9 cellular contexts compared by ENCODE assay signal in genomic region chrX:13489451-13489850, GRCh38.
A peak's percentile ranks its signal among the peaks of the same experiment; 100 is the strongest.
DNase-seq lines count a peak whose midpoint lies in the region; ATAC-seq, FAIRE-seq and TF ChIP-seq lines count a peak whose summit lies in the region.
"Had no signal": no experiment of that assay in that cellular context is flagged by ENCODE, and none has a peak within 500 bp of the region (broad histone marks: within the 10 kb centered on the region; RNA-seq: fewer than 3 reads in every experiment).

No MANE protein-coding gene starts in this region.

- 0% methylated on average over 5 of the region's 5 CpGs for WGBS in K562 (ENCODE audit: insufficient coverage, low coverage, missing lambda C conversion rate)
- 60 to 66% methylated on average over 5 of the region's 5 CpGs for WGBS in heart right ventricle, 2 donors

- in situ Hi-C loops in K562 (cut with MboI) = loop anchor here (25.0 kb wide), 1 partner anchor 677 kb away; no protein-coding TSS in a partner anchor

- H3K4me3 ChIP-seq in K562 (no peak overlapping the region), heart right ventricle (no peak overlapping the region), skeletal muscle satellite cell (ENCODE audit: low read length) (no peak overlapping the region)

- no TSS peak for BruUV-seq in K562 (replicated peaks; lab: Mats Ljungman, UMichigan)

- ATAC-seq in K562 (no peak), heart right ventricle (peak in 2 of 8 donors; percentile 24 to 30), HG03175 (IDR thresholded peaks at IDR 0.05; ENCODE audit: unreplicated experiment) (no peak), HG03097 (IDR thresholded peaks at IDR 0.05; ENCODE audit: low FRiP score, unreplicated experiment) (no peak)
- no peak for ATAC-seq in stimulated activated effector memory CD8-positive, alpha-beta T cell treated with anti-CD3 and anti-CD28 coated beads, Interleukin-12 subunit alpha, Interleukin-12 subunit beta, amount 100 ng/mL, for 72 hours

- no peaks in the 10 kb centered on the region; a peak in 2 of 5 replicates for H3K27me3 ChIP-seq in K562 (ENCODE audit: control insufficient read depth in 2 of 2, insufficient read depth in 2 of 2, low read length in 2 of 2)
- peaks cover 0 to 45% (median 0%) of the 10 kb centered on the region in 7 donors for H3K27me3 ChIP-seq in heart right ventricle
- H3K27me3 ChIP-seq in skeletal muscle satellite cell (ENCODE audit: control insufficient read depth, insufficient read depth, low read length) = no peaks in the 10 kb centered on the region

- CTCF ChIA-PET in K562 (lab: Yijun Ruan, JAX; ENCODE audit: low intra/inter-chr PET ratio) = interaction anchor here (0.6 kb wide), 1 partner anchor 13 kb away, joined by 3 read pairs; no protein-coding TSS in a partner anchor

- H2AFZ ChIP-seq in K562 (ENCODE audit: low read depth, low read length) = no peak overlapping the region

- TF ChIP-seq EP300 in K562 (IDR thresholded peaks at IDR 0.05; ENCODE audit: low read length) = no peak

- H3K79me2 ChIP-seq in K562 (ENCODE audit: control insufficient read depth, insufficient read depth, low read length) = no peaks in the 10 kb centered on the region

- POLR2A ChIA-PET in K562 (lab: Yijun Ruan, JAX) = interaction anchor here (0.8 kb wide), 2 partner anchors 92 to 339 kb away, joined by 3 read pairs; no protein-coding TSS in a partner anchor

- no peaks in the 10 kb centered on the region for H3K9me3 Mint-ChIP-seq in stimulated activated effector memory CD8-positive, alpha-beta T cell treated with anti-CD3 and anti-CD28 coated beads, Interleukin-12 subunit alpha, Interleukin-12 subunit beta, amount 100 ng/mL, for 72 hours

- intact Hi-C loops in K562 (cut with micrococcal nuclease) (loop anchor here (5.0 to 10.0 kb wide), 5 partner anchors 135 to 665 kb away; no protein-coding TSS in a partner anchor), heart right ventricle (cut with DNase I) (loop anchor here in 8 of 10 donors (2.0 to 10.0 kb wide), 8 partner anchors 135 to 675 kb away; partner anchors contain the start of gene TMSB4X (in 1 of the 8))

- TF ChIP-seq POLR2A in GM12892 (IDR thresholded peaks at IDR 0.05; ENCODE audit: low read depth, low read length) = no peak
- TF ChIP-seq POLR2A in K562 (conservative IDR thresholded peaks at IDR 0.05) = no peak

- H3K36me3 Mint-ChIP-seq in stimulated activated effector memory CD8-positive, alpha-beta T cell treated with anti-CD3 and anti-CD28 coated beads, Interleukin-12 subunit alpha, Interleukin-12 subunit beta, amount 100 ng/mL, for 72 hours = no peaks in the 10 kb centered on the region

- H3K9me1 ChIP-seq in K562 (ENCODE audit: control insufficient read depth, insufficient read depth, low read length) = no peaks in the 10 kb centered on the region

- H3K9me3 ChIP-seq in K562 (replicated peaks; ENCODE audit: control insufficient read depth, insufficient read depth, low read depth, low read length) (no peaks in the 10 kb centered on the region), heart right ventricle (no peaks in the 10 kb centered on the region), skeletal muscle satellite cell (replicated peaks; ENCODE audit: low read length) (no peaks in the 10 kb centered on the region)

- H3K27ac Mint-ChIP-seq in stimulated activated effector memory CD8-positive, alpha-beta T cell treated with anti-CD3 and anti-CD28 coated beads, Interleukin-12 subunit alpha, Interleukin-12 subunit beta, amount 100 ng/mL, for 72 hours = no peak overlapping the region

- no peak for DNase-seq in GM12892 (ENCODE audit: insufficient read length)
- DNase-seq in K562 (ENCODE audit: extremely low read depth in 1 of 4, low spot score in 3 of 4) = peak in 1 of 4 experiments; percentile 18
- DNase-seq in heart right ventricle = peak; percentile 28 to 30
- no peak for DNase-seq in stimulated activated effector memory CD8-positive, alpha-beta T cell treated with anti-CD3 and anti-CD28 coated beads, Interleukin-12 subunit alpha, Interleukin-12 subunit beta, amount 100 ng/mL, for 72 hours (ENCODE audit: low spot score in 2 of 2)
- DNase-seq in HTR-8/SVneo (ENCODE audit: insufficient read length, low spot score) = no peak
- DNase-seq: NCI-H146 had no signal

- H3K27ac ChIP-seq in K562 (ENCODE audit: extremely low read depth, low read depth, low read length) (no peak overlapping the region), heart right ventricle (peak overlapping the region in 2 of 10 donors; percentile 29 to 74)

- H3K4me1 ChIP-seq in K562 (replicated peaks in 1 of 2; ENCODE audit: control insufficient read depth in 2 of 2, insufficient read depth in 2 of 2, low read length in 2 of 2) = no peaks in the 10 kb centered on the region
- peaks cover 0 to 29% (median 6%) of the 10 kb centered on the region in 9 donors for H3K4me1 ChIP-seq in heart right ventricle
- H3K4me1 ChIP-seq in skeletal muscle satellite cell (ENCODE audit: control insufficient read depth, insufficient read depth, low read length) = peaks cover 33% of the 10 kb centered on the region

- H4K20me1 ChIP-seq in K562 (replicated peaks; ENCODE audit: control insufficient read depth, insufficient read depth, low read length) = no peaks in the 10 kb centered on the region

- FAIRE-seq in GM12892 (lab: Jason Lieb, UNC) = peak; percentile 24
- no peak for FAIRE-seq in K562 (lab: Jason Lieb, UNC)
- FAIRE-seq in HTR-8/SVneo (lab: Jason Lieb, UNC) = no peak

- TF ChIP-seq CTCF in K562 (IDR thresholded peaks at IDR 0.05 in 2 of 3, conservative IDR thresholded peaks at IDR 0.05 in 1 of 3; ENCODE audit: insufficient read depth in 2 of 3, low read depth in 1 of 3, low read length in 3 of 3) (no peak), heart right ventricle (IDR thresholded peaks at IDR 0.05) (no peak)

- TF ChIP-seq RAD21 in K562 (CRISPR knock-in tag; conservative IDR thresholded peaks at IDR 0.05 in 1 of 2, IDR thresholded peaks at IDR 0.05 in 1 of 2) = no peak

- H3K4me2 ChIP-seq in K562 (ENCODE audit: insufficient read depth, low read length) = no peak overlapping the region
- H3K4me2 ChIP-seq in skeletal muscle satellite cell (ENCODE audit: low read length) = no peak overlapping the region

- H3K4me3 Mint-ChIP-seq in stimulated activated effector memory CD8-positive, alpha-beta T cell treated with anti-CD3 and anti-CD28 coated beads, Interleukin-12 subunit alpha, Interleukin-12 subunit beta, amount 100 ng/mL, for 72 hours = no peak overlapping the region

- peaks cover 23% of the 10 kb centered on the region for H3K4me1 Mint-ChIP-seq in stimulated activated effector memory CD8-positive, alpha-beta T cell treated with anti-CD3 and anti-CD28 coated beads, Interleukin-12 subunit alpha, Interleukin-12 subunit beta, amount 100 ng/mL, for 72 hours

- H3K9ac ChIP-seq in K562 (ENCODE audit: insufficient read depth in 1 of 2, low read depth in 2 of 2, low read length in 2 of 2) = no peak overlapping the region
- H3K9ac ChIP-seq in skeletal muscle satellite cell (ENCODE audit: low read depth, low read length) = peak overlapping the region; percentile 85

- H3K36me3 ChIP-seq in K562 (ENCODE audit: control insufficient read depth, insufficient read depth, low read length) = no peaks in the 10 kb centered on the region
- no peaks in the 10 kb centered on the region for H3K36me3 ChIP-seq in heart right ventricle
- H3K36me3 ChIP-seq in skeletal muscle satellite cell (ENCODE audit: insufficient read depth, low read length) = no peaks in the 10 kb centered on the region

TF ChIP-seq in K562, 482 proteins besides CTCF, POLR2A, EP300 and RAD21 (continues in another document):
- TF ChIP-seq FOSL1 (tag; conservative IDR thresholded peaks at IDR 0.05) = peak; percentile 73
- TF ChIP-seq ZBTB11 (CRISPR knock-in tag; IDR thresholded peaks at IDR 0.05) = no peak
- TF ChIP-seq NFXL1 (CRISPR knock-in tag; IDR thresholded peaks at IDR 0.05) = no peak
- no peak for TF ChIP-seq TFAM (CRISPR knock-in tag; conservative IDR thresholded peaks at IDR 0.05)
- TF ChIP-seq GABPA (tag; conservative IDR thresholded peaks at IDR 0.05; ENCODE audit: low read depth) = no peak
- no peak for TF ChIP-seq IRF1 (CRISPR knock-in tag; IDR thresholded peaks at IDR 0.05; ENCODE audit: borderline replicate concordance)
- TF ChIP-seq ASH1L (IDR thresholded peaks at IDR 0.05; ENCODE audit: borderline replicate concordance, low read depth, partially characterized antibody) = no peak
- 0 out of 2 replicates have a peak, but pooled peaks have one; percentile 13 for TF ChIP-seq ARID1B (IDR thresholded peaks at IDR 0.05)
- TF ChIP-seq NCOA1 (IDR thresholded peaks at IDR 0.05; ENCODE audit: low read depth) = no peak

Comparison
In these comparisons a context has a peak if more than half of its experiments do, and no peak if none do; other contexts are left out.
1. DNase-seq: peak in heart right ventricle (2 of 2); none in GM12892 (single experiment), stimulated activated effector memory CD8-positive, alpha-beta T cell treated with anti-CD3 and anti-CD28 coated beads, Interleukin-12 subunit alpha, Interleukin-12 subunit beta, amount 100 ng/mL, for 72 hours (0 of 2) and HTR-8/SVneo (single experiment).